In the genomic region with DNA sequence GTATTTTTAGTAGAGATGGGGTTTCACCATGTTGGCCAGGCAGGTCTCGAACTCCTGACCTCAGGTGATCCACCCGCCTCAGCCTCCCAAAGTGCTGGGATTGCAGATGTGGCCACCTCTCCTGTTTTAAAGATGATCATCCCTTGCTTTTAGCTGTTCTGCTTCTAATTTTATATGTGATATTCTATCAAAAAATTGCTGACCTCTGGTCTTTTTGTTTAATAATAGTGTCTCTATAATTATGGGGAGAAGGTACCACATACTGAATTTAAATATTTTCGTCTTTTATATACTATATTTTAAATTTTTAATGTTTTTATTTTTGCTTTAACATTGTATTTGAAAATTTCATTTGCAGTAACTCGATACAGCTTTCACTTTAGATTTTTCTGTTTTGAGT, we compare ENCODE assay signal across 8 cellular contexts.
"Had no signal": no experiment of that assay in that cellular context is flagged by ENCODE, and none has a peak within 500 bp of the region (broad histone marks: within the 10 kb centered on the region; RNA-seq: fewer than 3 reads in every experiment).

No MANE protein-coding gene starts in this region.

- DNase-seq: GM23248, H9, HCEC 1CT, KBM-7 had no signal

- H2AFZ ChIP-seq: GM23248 had no signal

- H3K9ac ChIP-seq: GM23248, KMS-11 had no signal

- FAIRE-seq: H1, H54, HTR-8/SVneo had no signal

- H3K4me3 ChIP-seq: GM23248 had no signal

- H3K4me2 ChIP-seq: KMS-11 had no signal

- H3K27ac ChIP-seq: GM23248, KMS-11 had no signal
